ENCODE assay signal across 16 cellular contexts in the genomic region with DNA sequence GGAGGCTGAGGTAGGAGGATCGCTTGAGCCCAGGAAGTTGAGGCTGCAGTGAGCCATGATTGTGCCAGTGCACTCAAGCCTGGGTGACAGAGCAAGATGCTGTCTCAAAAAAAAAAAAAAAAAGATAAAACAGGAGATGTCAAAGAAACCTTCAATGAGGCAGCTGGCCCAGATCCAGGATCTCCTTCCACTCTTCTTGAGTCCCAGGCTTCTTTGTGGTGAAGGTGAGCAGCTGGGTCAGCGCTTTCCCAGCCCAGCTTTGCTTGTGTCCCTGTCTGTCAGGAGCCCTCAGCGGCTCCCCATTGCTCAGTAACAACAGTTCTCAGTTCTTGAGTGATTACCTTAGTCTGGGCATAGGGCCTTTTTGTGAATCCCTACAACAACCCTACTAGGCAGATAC.
DNase-seq lines count a peak whose midpoint lies in the region; ATAC-seq lines count a peak whose summit lies in the region.
"Had no signal": no experiment of that assay in that cellular context is flagged by ENCODE, and none has a peak within 500 bp of the region (broad histone marks: within the 10 kb centered on the region; RNA-seq: fewer than 3 reads in every experiment).

No MANE protein-coding gene starts in this region.

- no peaks in the 10 kb centered on the region for H3K9me3 ChIP-seq in SJCRH30 (replicated peaks)

- DNase-seq in NCI-H2227 (lab: John Stamatoyannopoulos, UW; ENCODE audit: unreplicated experiment), result peak; percentile 23
- DNase-seq in NCI-H2227 treated with DMSO at 0.1 percent for 48 hours (lab: John Stamatoyannopoulos, UW), result no peak
- DNase-seq in SJCRH30, result peak; percentile 65 to 79
- peak; percentile 52 for DNase-seq in kidney tubule cell (ENCODE audit: low spot score)
- peak; percentile 8 for DNase-seq in superior temporal gyrus (ENCODE audit: extremely low spot score)
- DNase-seq in effector CD8-positive, alpha-beta T cell (lab: John Stamatoyannopoulos, UW), result no peak
- no peak for DNase-seq in NCI-H345 (lab: John Stamatoyannopoulos, UW)
- DNase-seq: CD8-positive, alpha-beta T cell; DMS53; NCI-H1092 treated with DMSO at 0.1 percent for 48 hours; NCI-H146; NCI-H2081; NCI-H526 had no signal

- no peak for ATAC-seq in GM18861 (IDR thresholded peaks at IDR 0.05; ENCODE audit: unreplicated experiment)
- ATAC-seq: CD8-positive, alpha-beta T cell had no signal

- no peaks in the 10 kb centered on the region for H3K27me3 ChIP-seq in SJCRH30

- no peak overlapping the region for H3K4me3 ChIP-seq in SJCRH30
- H3K4me3 ChIP-seq: PC-9, SK-N-MC had no signal

- H3K27ac ChIP-seq in SJCRH30, result no peak overlapping the region; the same call in 1 of the 2 replicates
- H3K27ac ChIP-seq: PC-9, SK-N-MC had no signal

- peaks cover 26% of the 10 kb centered on the region for H3K4me1 ChIP-seq in SJCRH30

- H3K36me3 ChIP-seq in SJCRH30, result no peaks in the 10 kb centered on the region

Comparison
In these comparisons a context has a peak if more than half of its experiments do, and no peak if none do; other contexts are left out.
1. DNase-seq: peak in NCI-H2227 (single experiment), SJCRH30 (2 of 2), kidney tubule cell (single experiment) and superior temporal gyrus (single experiment); none in NCI-H2227 treated with DMSO at 0.1 percent for 48 hours (single experiment), effector CD8-positive, alpha-beta T cell (single experiment) and NCI-H345 (single experiment).